ENCODE assay signal across 25 cellular contexts in genomic region chr17:11917415-11917814, GRCh38.
"Had no signal": no experiment of that assay in that cellular context is flagged by ENCODE, and none has a peak within 500 bp of the region (broad histone marks: within the 10 kb centered on the region; RNA-seq: fewer than 3 reads in every experiment).

No MANE protein-coding gene starts in this region.

- H3K4me3 ChIP-seq: dorsolateral prefrontal cortex, heart left ventricle, left ventricle myocardium inferior, lower lobe of right lung, psoas muscle, spleen, stomach, thoracic aorta, transverse colon had no signal

- H3K27ac Mint-ChIP-seq: nephron had no signal

- H3K9me3 Mint-ChIP-seq: nephron had no signal

- H3K9me3 ChIP-seq: neutrophil had no signal

- ATAC-seq: heart left ventricle, lower lobe of right lung, psoas muscle, sciatic nerve had no signal

- DNase-seq: cortex of kidney; dorsolateral prefrontal cortex; effector CD8-positive, alpha-beta T cell; foreskin melanocyte; heart left ventricle; hippocampal formation; left ventricle myocardium inferior; lower lobe of right lung; mesenchymal stem cell; midbrain; psoas muscle; retina; spleen; stimulated activated CD4-positive, alpha-beta T cell treated with anti-CD3 and anti-CD28 coated beads, Interleukin-15, amount 100 ng/mL, for 24 hours; stimulated activated CD4-positive, alpha-beta T cell treated with anti-CD3 and anti-CD28 coated beads, Interleukin-1b, Interleukin-23, amount 100 ng/mL, for 48 hours; stimulated activated CD4-positive, alpha-beta T cell treated with anti-CD3 and anti-CD28 coated beads, Interleukin-4, amount 100 ng/mL, for 24 hours; stimulated activated naive CD4-positive, alpha-beta T cell; stomach; substantia nigra; transverse colon had no signal

- H3K4me1 Mint-ChIP-seq: nephron had no signal

- H3K27me3 ChIP-seq: dorsolateral prefrontal cortex, heart left ventricle, neutrophil, spleen, stomach, transverse colon had no signal

- H3K36me3 ChIP-seq: heart left ventricle, left ventricle myocardium inferior, lower lobe of right lung, neutrophil, spleen, stomach, thoracic aorta, transverse colon had no signal

- H3K27ac ChIP-seq: dorsolateral prefrontal cortex, heart left ventricle, left ventricle myocardium inferior, lower lobe of right lung, neutrophil, psoas muscle, spleen, stomach, thoracic aorta, transverse colon had no signal

- H3K4me1 ChIP-seq: heart left ventricle, left ventricle myocardium inferior, lower lobe of right lung, psoas muscle, stomach, transverse colon had no signal

- FAIRE-seq: keratinocyte had no signal

- H3K4me3 Mint-ChIP-seq: nephron had no signal
